In genomic region chr16:28925386-28926228, GRCh38 we compare ENCODE assay signal across 1 cellular context.
TF ChIP-seq lines count a peak whose summit lies in the region.

No MANE protein-coding gene starts in this region.

TF ChIP-seq in WTC11, 78 proteins besides CTCF, POLR2A, EP300 and RAD21 (continued from another document):
- TF ChIP-seq PRDM15 (CRISPR knock-in tag; IDR thresholded peaks at IDR 0.05) (no peak), ZNF416 (CRISPR knock-in tag; IDR thresholded peaks at IDR 0.05) (no peak), GABPB1 (CRISPR knock-in tag; IDR thresholded peaks at IDR 0.05) (peak; percentile 67), USF1 (CRISPR knock-in tag; IDR thresholded peaks at IDR 0.05) (no peak)
